ENCODE assay signal across 2 cellular contexts in genomic region chr1:51320967-51321923, GRCh38.
A peak's percentile ranks its signal among the peaks of the same experiment; 100 is the strongest.
TF ChIP-seq lines count a peak whose summit lies in the region.

No MANE protein-coding gene starts in this region.

TF ChIP-seq in HEK293T, 16 proteins besides CTCF, POLR2A, EP300 and RAD21:
- TF ChIP-seq FOXK2 (IDR thresholded peaks at IDR 0.05) (no peak), PKNOX1 (IDR thresholded peaks at IDR 0.05) (no peak), NFRKB (IDR thresholded peaks at IDR 0.05) (no peak), ELF4 (IDR thresholded peaks at IDR 0.05) (no peak), TARDBP (IDR thresholded peaks at IDR 0.05) (no peak), BHLHE40 (IDR thresholded peaks at IDR 0.05; ENCODE audit: borderline replicate concordance) (no peak), L3MBTL2 (conservative IDR thresholded peaks at IDR 0.05) (0 out of 2 replicates have a peak, but pooled peaks have one; percentile 20)

TF ChIP-seq in H1, 55 proteins besides CTCF, POLR2A, EP300 and RAD21:
- TF ChIP-seq E2F6 (IDR thresholded peaks at IDR 0.05): peak; percentile 24; the same call in 1 of the 2 replicates
- TF ChIP-seq ATF2 (IDR thresholded peaks at IDR 0.05; ENCODE audit: low read length): no peak
- TF ChIP-seq KDM5A (IDR thresholded peaks at IDR 0.05; ENCODE audit: low read length): no peak
- TF ChIP-seq SIRT6 (IDR thresholded peaks at IDR 0.05; ENCODE audit: low read length): no peak
- TF ChIP-seq POLR2AphosphoS5 (IDR thresholded peaks at IDR 0.05; ENCODE audit: low read depth, low read length): no peak
